Comparison of ENCODE assay signal across 21 cellular contexts in genomic region chr10:25815236-25815635, GRCh38.
A peak's percentile ranks its signal among the peaks of the same experiment; 100 is the strongest.
DNase-seq lines count a peak whose midpoint lies in the region; ATAC-seq, FAIRE-seq and TF ChIP-seq lines count a peak whose summit lies in the region.
"Had no signal": no experiment of that assay in that cellular context is flagged by ENCODE, and none has a peak within 500 bp of the region (broad histone marks: within the 10 kb centered on the region; RNA-seq: fewer than 3 reads in every experiment).

No MANE protein-coding gene starts in this region.

- DNase-seq in A172 (ENCODE audit: low spot score) (peak; percentile 33), astrocyte (ENCODE audit: low read depth) (peak; percentile 92), fibroblast of peridontal ligament (ENCODE audit: extremely low read depth) (peak; percentile 18), T-helper 2 cell (no peak), NCI-H2107 (lab: John Stamatoyannopoulos, UW) (no peak)
- DNase-seq in activated CD8-positive, alpha-beta T cell treated with anti-CD3 and anti-CD28 coated beads for 36 hours, result no peak
- DNase-seq: 8988T, DMS 273 treated with DMSO at 0.1 percent for 48 hours, GF-D8, HFFc6, Kasumi-1, NCI-H1105 treated with DMSO at 0.1 percent for 48 hours, NCI-H1694 treated with DMSO at 0.1 percent for 48 hours, NCI-H226, NCI-H526 treated with DMSO at 0.1 percent for 48 hours, PC-3 had no signal

- no peaks in the 10 kb centered on the region for H3K9me3 Mint-ChIP-seq in astrocyte (ENCODE audit: unreplicated experiment)
- no peaks in the 10 kb centered on the region for H3K9me3 Mint-ChIP-seq in activated CD8-positive, alpha-beta T cell treated with anti-CD3 and anti-CD28 coated beads for 36 hours

- H3K4me3 Mint-ChIP-seq in astrocyte (ENCODE audit: unreplicated experiment), result no peak overlapping the region
- no peak overlapping the region for H3K4me3 Mint-ChIP-seq in activated CD8-positive, alpha-beta T cell treated with anti-CD3 and anti-CD28 coated beads for 36 hours
- H3K4me3 Mint-ChIP-seq: GM23338, HFFc6 had no signal

- H3K4me3 ChIP-seq in astrocyte (ENCODE audit: insufficient read depth, low read depth, low read length), result no peak overlapping the region
- H3K4me3 ChIP-seq: GM23338 had no signal

- intact Hi-C loops in activated CD8-positive, alpha-beta T cell treated with anti-CD3 and anti-CD28 coated beads for 36 hours (cut with micrococcal nuclease), result no loop called here

- H3K36me3 ChIP-seq in KOPT-K1 (ENCODE audit: insufficient read depth, low read length) (no peaks in the 10 kb centered on the region), astrocyte (ENCODE audit: insufficient read depth, low read length) (no peaks in the 10 kb centered on the region)

- POLR2A ChIA-PET in activated CD8-positive, alpha-beta T cell treated with anti-CD3 and anti-CD28 coated beads for 36 hours (lab: Charles Lee), result no interaction called here

- peaks cover 32% of the 10 kb centered on the region for H3K4me1 ChIP-seq in astrocyte (ENCODE audit: insufficient read depth, low read length)

- H3K9me3 ChIP-seq in KOPT-K1 (ENCODE audit: insufficient read depth, low read length, poor library complexity, severe bottlenecking) (no peaks in the 10 kb centered on the region), astrocyte (ENCODE audit: insufficient read depth, low read depth, low read length) (no peaks in the 10 kb centered on the region)

- H3K27ac ChIP-seq in KOPT-K1 (ENCODE audit: low read depth, low read length, poor library complexity, severe bottlenecking) (peak overlapping the region; percentile 90), astrocyte (ENCODE audit: low read depth, low read length) (peak overlapping the region; percentile 32)

- H3K4me1 Mint-ChIP-seq in astrocyte (ENCODE audit: low read depth, unreplicated experiment), result peaks cover 33% of the 10 kb centered on the region
- H3K4me1 Mint-ChIP-seq in activated CD8-positive, alpha-beta T cell treated with anti-CD3 and anti-CD28 coated beads for 36 hours (ENCODE audit: low read depth), result no peaks in the 10 kb centered on the region

- no peak overlapping the region for H3K9ac ChIP-seq in astrocyte (ENCODE audit: low read length)

- H3K27me3 Mint-ChIP-seq in astrocyte (ENCODE audit: low read depth, unreplicated experiment), result no peaks in the 10 kb centered on the region
- H3K27me3 Mint-ChIP-seq in activated CD8-positive, alpha-beta T cell treated with anti-CD3 and anti-CD28 coated beads for 36 hours, result no peaks in the 10 kb centered on the region

- no peaks in the 10 kb centered on the region for H4K20me1 ChIP-seq in astrocyte (ENCODE audit: insufficient read depth, low read length)

- H3K79me2 ChIP-seq in astrocyte (ENCODE audit: insufficient read depth, low read length), result no peaks in the 10 kb centered on the region

- H2AFZ ChIP-seq in astrocyte (ENCODE audit: low read depth, low read length), result no peak overlapping the region

- no peak overlapping the region for H3K27ac Mint-ChIP-seq in astrocyte (ENCODE audit: unreplicated experiment)
- no peak overlapping the region for H3K27ac Mint-ChIP-seq in activated CD8-positive, alpha-beta T cell treated with anti-CD3 and anti-CD28 coated beads for 36 hours
- H3K27ac Mint-ChIP-seq: GM23338, HFFc6 had no signal

- H3K27me3 ChIP-seq in astrocyte (ENCODE audit: insufficient read depth, low read length), result no peaks in the 10 kb centered on the region

- no peak for FAIRE-seq in astrocyte (lab: Jason Lieb, UNC)
- FAIRE-seq: GM12891, GM18507 had no signal

- H3K4me2 ChIP-seq in astrocyte (ENCODE audit: low read length), result peak overlapping the region; percentile 67

- no peaks in the 10 kb centered on the region for H3K36me3 Mint-ChIP-seq in astrocyte (ENCODE audit: low read depth, unreplicated experiment)
- H3K36me3 Mint-ChIP-seq in activated CD8-positive, alpha-beta T cell treated with anti-CD3 and anti-CD28 coated beads for 36 hours (ENCODE audit: low read depth), result no peaks in the 10 kb centered on the region

- no peak for ATAC-seq in HG02870 (IDR thresholded peaks at IDR 0.05; ENCODE audit: unreplicated experiment)
- ATAC-seq in activated CD8-positive, alpha-beta T cell treated with anti-CD3 and anti-CD28 coated beads for 36 hours, result no peak
- ATAC-seq: GM23338, PC-3 had no signal

- no peak for TF ChIP-seq CTCF in astrocyte (IDR thresholded peaks at IDR 0.05; ENCODE audit: insufficient read depth, low read depth, low read length)
- TF ChIP-seq CTCF in activated CD8-positive, alpha-beta T cell treated with anti-CD3 and anti-CD28 coated beads for 36 hours (IDR thresholded peaks at IDR 0.05), result no peak

- CTCF ChIA-PET in activated CD8-positive, alpha-beta T cell treated with anti-CD3 and anti-CD28 coated beads for 36 hours (lab: Charles Lee), result no interaction called here

Comparison
In these comparisons a context has a peak if more than half of its experiments do, and no peak if none do; other contexts are left out.
1. DNase-seq: peak in A172 (single experiment), astrocyte (single experiment) and fibroblast of peridontal ligament (single experiment); none in T-helper 2 cell (0 of 5), NCI-H2107 (single experiment) and activated CD8-positive, alpha-beta T cell treated with anti-CD3 and anti-CD28 coated beads for 36 hours (single experiment).